ENCODE assay signal across 15 cellular contexts in genomic region chr4:119233750-119234149, GRCh38. TPM values are rescaled to one million over a fixed set of nuclear protein-coding genes. Genes with fewer than 3 reads are reported as not detected.
A peak's percentile ranks its signal among the peaks of the same experiment; 100 is the strongest.
DNase-seq lines count a peak whose midpoint lies in the region; ATAC-seq, FAIRE-seq and TF ChIP-seq lines count a peak whose summit lies in the region.
"Had no signal": no experiment of that assay in that cellular context is flagged by ENCODE, and none has a peak within 500 bp of the region (broad histone marks: within the 10 kb centered on the region; RNA-seq: fewer than 3 reads in every experiment).

No MANE protein-coding gene starts in this region.

- intact Hi-C loops in K562 (cut with micrococcal nuclease): no loop called here

- no peaks in the 10 kb centered on the region for H3K79me1 ChIP-seq in neuronal stem cell (ENCODE audit: low read depth, low read length)

- no peak; the same call in 1 of the 2 replicates for TF ChIP-seq EP300 in K562 (IDR thresholded peaks at IDR 0.05; ENCODE audit: low read length)

- H3K27me3 ChIP-seq in OCI-LY1 (ENCODE audit: insufficient read depth, low read length): no peaks in the 10 kb centered on the region
- H3K27me3 ChIP-seq in K562 (ENCODE audit: control insufficient read depth in 2 of 2, insufficient read depth in 2 of 2, low read length in 2 of 2): no peaks in the 10 kb centered on the region
- no peaks in the 10 kb centered on the region for H3K27me3 ChIP-seq in neuronal stem cell (ENCODE audit: control insufficient read depth in 3 of 3, insufficient read depth in 3 of 3, low read depth in 1 of 3, low read length in 3 of 3)

- H4K20me1 ChIP-seq in OCI-LY1 (ENCODE audit: insufficient read depth, low read length) (no peaks in the 10 kb centered on the region), K562 (replicated peaks; ENCODE audit: control insufficient read depth, insufficient read depth, low read length) (no peaks in the 10 kb centered on the region)

- no peak overlapping the region for H3K4me3 Mint-ChIP-seq in activated T-cell treated with anti-CD3 and anti-CD28 coated beads, Interleukin-2, amount 50 U/mL, for 4 hours

- no peak for TF ChIP-seq RAD21 in K562 (CRISPR knock-in tag; conservative IDR thresholded peaks at IDR 0.05 in 1 of 2, IDR thresholded peaks at IDR 0.05 in 1 of 2)

- no peak overlapping the region for H3K9ac ChIP-seq in OCI-LY1 (ENCODE audit: low read length)
- no peak overlapping the region for H3K9ac ChIP-seq in K562 (ENCODE audit: insufficient read depth in 1 of 2, low read depth in 2 of 2, low read length in 2 of 2)
- no peak overlapping the region for H3K9ac ChIP-seq in neuronal stem cell (ENCODE audit: low read depth, low read length, poor library complexity)

- CTCF ChIA-PET in K562 (lab: Yijun Ruan, JAX; ENCODE audit: low intra/inter-chr PET ratio): no interaction called here

- H2BK15ac ChIP-seq in neuronal stem cell (ENCODE audit: low read length): no peak overlapping the region

- H2BK120ac ChIP-seq in neuronal stem cell (ENCODE audit: low read depth, low read length): no peak overlapping the region

- H3K4me3 ChIP-seq in OCI-LY1 (ENCODE audit: low read depth, low read length, poor library complexity, severe bottlenecking) (no peak overlapping the region), K562 (no peak overlapping the region), neuronal stem cell (ENCODE audit: low read length in 2 of 2) (no peak overlapping the region)

- peak; percentile 11 for DNase-seq in EL
- DNase-seq in K562 (ENCODE audit: extremely low read depth in 1 of 4, low spot score in 3 of 4): peak in 2 of 4 experiments; percentile 25 to 37
- no peak for DNase-seq in neuronal stem cell (ENCODE audit: low spot score)
- DNase-seq in ACHN: no peak
- DNase-seq in cerebellar nuclear complex (lab: John Stamatoyannopoulos, UW): no peak
- DNase-seq in OCI-M2 (lab: John Stamatoyannopoulos, UW; ENCODE audit: unreplicated experiment): no peak
- DNase-seq in activated T-cell treated with anti-CD3 and anti-CD28 coated beads, Interleukin-2, amount 50 U/mL, for 4 hours: no peak
- DNase-seq: activated CD8-positive, alpha-beta memory T cell treated with anti-CD3 and anti-CD28 coated beads, Interleukin-2, amount 50 U/mL, for 48 hours; cortex of kidney; DMS53; NCI-H1417 treated with DMSO at 0.1 percent for 48 hours; SHP77; trophoblast cell had no signal

- H3K79me2 ChIP-seq in OCI-LY1 (ENCODE audit: insufficient read depth, low read length) (0 out of 2 replicates have a peak, but pooled peaks cover 4% of the 10 kb centered on the region), K562 (ENCODE audit: control insufficient read depth, insufficient read depth, low read length) (peaks cover 6% of the 10 kb centered on the region; the same call in 2 of the 3 replicates)

- H3K4ac ChIP-seq in neuronal stem cell (ENCODE audit: low read length): no peak overlapping the region

- H4K8ac ChIP-seq in neuronal stem cell (ENCODE audit: low read depth, low read length): no peak overlapping the region

- no peaks in the 10 kb centered on the region for H3K27me3 Mint-ChIP-seq in activated T-cell treated with anti-CD3 and anti-CD28 coated beads, Interleukin-2, amount 50 U/mL, for 4 hours (ENCODE audit: low read depth)

- H3K36me3 ChIP-seq in OCI-LY1 (ENCODE audit: insufficient read depth, low read length): peaks cover 11% of the 10 kb centered on the region; the same call in 1 of the 2 replicates
- no peaks in the 10 kb centered on the region for H3K36me3 ChIP-seq in K562 (ENCODE audit: control insufficient read depth, insufficient read depth, low read length)
- H3K36me3 ChIP-seq in neuronal stem cell (replicated peaks in 1 of 2; ENCODE audit: control insufficient read depth in 2 of 2, insufficient read depth in 2 of 2, low read length in 2 of 2): no peaks in the 10 kb centered on the region

- TF ChIP-seq CTCF in OCI-LY1 (IDR thresholded peaks at IDR 0.05; ENCODE audit: low read length): no peak
- no peak for TF ChIP-seq CTCF in K562 (IDR thresholded peaks at IDR 0.05 in 2 of 3, conservative IDR thresholded peaks at IDR 0.05 in 1 of 3; ENCODE audit: insufficient read depth in 2 of 3, low read depth in 1 of 3, low read length in 3 of 3)

- peaks cover 17% of the 10 kb centered on the region for H3K4me1 ChIP-seq in OCI-LY1 (ENCODE audit: insufficient read depth, low read length, severe bottlenecking)
- peaks cover 0 to 9% of the 10 kb centered on the region in 2 experiments; a peak in 2 of 5 replicates for H3K4me1 ChIP-seq in K562 (replicated peaks in 1 of 2; ENCODE audit: control insufficient read depth in 2 of 2, insufficient read depth in 2 of 2, low read length in 2 of 2)
- peaks cover 0 to 2% of the 10 kb centered on the region in 2 donors for H3K4me1 ChIP-seq in neuronal stem cell (ENCODE audit: control insufficient read depth in 2 of 2, insufficient read depth in 1 of 2, low read depth in 1 of 2, low read length in 2 of 2)

- H3K4me2 ChIP-seq in OCI-LY1 (ENCODE audit: low read length): peak overlapping the region; percentile 17; the same call in 1 of the 2 replicates
- H3K4me2 ChIP-seq in K562 (ENCODE audit: insufficient read depth, low read length): peak overlapping the region; percentile 43; the same call in 1 of the 2 replicates
- H3K4me2 ChIP-seq in neuronal stem cell (ENCODE audit: insufficient read depth, low read length, poor library complexity, severe bottlenecking): no peak overlapping the region

- no peak overlapping the region for H2AK5ac ChIP-seq in neuronal stem cell (ENCODE audit: low read depth, low read length)

- H3K36me3 Mint-ChIP-seq in activated T-cell treated with anti-CD3 and anti-CD28 coated beads, Interleukin-2, amount 50 U/mL, for 4 hours (ENCODE audit: insufficient read depth): peaks cover 31% of the 10 kb centered on the region

- no peaks in the 10 kb centered on the region for H3K9me3 Mint-ChIP-seq in activated T-cell treated with anti-CD3 and anti-CD28 coated beads, Interleukin-2, amount 50 U/mL, for 4 hours

- H3K9me3 ChIP-seq in OCI-LY1 (ENCODE audit: low read length) (no peaks in the 10 kb centered on the region), K562 (replicated peaks; ENCODE audit: control insufficient read depth, insufficient read depth, low read depth, low read length) (no peaks in the 10 kb centered on the region), neuronal stem cell (replicated peaks in 1 of 2; ENCODE audit: control insufficient read depth in 2 of 2, insufficient read depth in 1 of 2, low read depth in 1 of 2, low read length in 2 of 2) (peaks cover 0 to 3% of the 10 kb centered on the region in 2 donors)

- ATAC-seq in K562: peak; percentile 82
- no peak for ATAC-seq in activated T-cell treated with anti-CD3 and anti-CD28 coated beads, Interleukin-2, amount 50 U/mL, for 4 hours

- TF ChIP-seq POLR2A in K562 (conservative IDR thresholded peaks at IDR 0.05): no peak

- H3K27ac ChIP-seq in OCI-LY1 (ENCODE audit: low read depth, low read length, poor library complexity, severe bottlenecking) (peak overlapping the region; percentile 41), K562 (ENCODE audit: extremely low read depth, low read depth, low read length) (peak overlapping the region; percentile 63; the same call in 1 of the 3 replicates), neuronal stem cell (replicated peaks; ENCODE audit: low read length) (no peak overlapping the region)
- H3K27ac ChIP-seq: HL-60 had no signal

- FAIRE-seq in K562 (lab: Jason Lieb, UNC): peak; percentile 71

- H3K18ac ChIP-seq in neuronal stem cell (ENCODE audit: low read length): no peak overlapping the region

- no peak overlapping the region for H4K91ac ChIP-seq in neuronal stem cell (ENCODE audit: low read depth, low read length, poor library complexity)

- H3K14ac ChIP-seq in neuronal stem cell (ENCODE audit: low read length): no peak overlapping the region

- no peak overlapping the region for H2AFZ ChIP-seq in OCI-LY1 (ENCODE audit: low read length)
- peak overlapping the region; percentile 64; the same call in 1 of the 2 replicates for H2AFZ ChIP-seq in K562 (ENCODE audit: low read depth, low read length)
- H2AFZ ChIP-seq in neuronal stem cell (ENCODE audit: low read length): peak overlapping the region; percentile 38

- H3K23ac ChIP-seq in neuronal stem cell (ENCODE audit: low read depth, low read length, poor library complexity): no peak overlapping the region

- H3K9me1 ChIP-seq in K562 (ENCODE audit: control insufficient read depth, insufficient read depth, low read length): no peaks in the 10 kb centered on the region

- H3K9me2 ChIP-seq in OCI-LY1 (ENCODE audit: low read depth, low read length): no peaks in the 10 kb centered on the region

- no TSS peak for BruUV-seq in K562 (replicated peaks; lab: Mats Ljungman, UMichigan)

- H2BK5ac ChIP-seq in neuronal stem cell (ENCODE audit: low read length): no peak overlapping the region

- 6% methylated on average over 3 of the region's 3 CpGs for WGBS in K562 (ENCODE audit: insufficient coverage, low coverage, missing lambda C conversion rate)
- WGBS in neuronal stem cell (ENCODE audit: extremely low coverage in 2 of 2, insufficient read length in 2 of 2, insufficient replicate concordance in 1 of 2), 2 donors: no CpG with 5 or more reads among the region's 3 CpGs

- in situ Hi-C loops in K562 (cut with MboI) (no loop called here), ACHN (cut with HindIII; ENCODE audit: low pct_ligation_motif_present, low pct_unique_long_range_greater_than_20kb, low sequenced_read_pairs) (no loop called here)

- H3F3A ChIP-seq in OCI-LY1 (ENCODE audit: insufficient read depth, low read length): no peaks in the 10 kb centered on the region

- POLR2A ChIA-PET in K562 (lab: Yijun Ruan, JAX): no interaction called here

- H3K4me1 Mint-ChIP-seq in activated T-cell treated with anti-CD3 and anti-CD28 coated beads, Interleukin-2, amount 50 U/mL, for 4 hours (ENCODE audit: low read depth): peaks cover 38% of the 10 kb centered on the region

- no peak overlapping the region for H2BK12ac ChIP-seq in neuronal stem cell (ENCODE audit: low read length)

RNA-seq across cellular contexts. Expression of gene USP53, which starts 21.2 kb away (rescaled TPM):
- 5.2 and 25.9 TPM in 2 replicates for total RNA-seq in K562 (2011; cell fraction: chromatin; rRNA removed; ENCODE audit: low replicate concordance)
- total RNA-seq in K562 (2011; cell fraction: nucleolus; rRNA removed): 2.8 and 4.7 TPM in 2 replicates
- 9.2 and 25.1 TPM in 2 replicates for total RNA-seq in K562 (2011; cell fraction: nucleoplasm; rRNA removed)
- 7.9 and 8.1 TPM in 2 replicates for total RNA-seq in K562 (2014; rRNA removed)
- total RNA-seq in K562 (2014; rRNA removed; fragmentation: Illumina TruSeq; extraction: Trizol): 8.8 and 10.1 TPM in 2 replicates
- 9.3 and 9.6 TPM in 2 replicates for total RNA-seq in K562 (2015; rRNA removed; fragmentation: Illumina TruSeq; extraction: Trizol)
- total RNA-seq in K562 (2021): 7.4 and 9.4 TPM in 2 replicates
- polyA plus RNA-seq in K562 (2011; rRNA removed): 7.4 and 9.1 TPM in 2 replicates
- 1.2 and 2.9 TPM in 2 replicates for polyA plus RNA-seq in K562 (2011; cell fraction: cytosol; rRNA removed)
- polyA plus RNA-seq in K562 (2011; cell fraction: nucleus; rRNA removed): 5.7 and 7.6 TPM in 2 replicates
- 4.8 and 6.3 TPM in 2 replicates for polyA plus RNA-seq in K562 (2012)
- 6.4 and 8.3 TPM in 2 replicates for polyA plus RNA-seq in K562 (2014; fragmentation: Illumina TruSeq; extraction: Trizol)
- polyA plus RNA-seq in K562 (2014; fragmentation: Nextera tagmentation; extraction: Ambion mirVana): 1 to 10 TPM; 2.9 TPM
- polyA plus RNA-seq in K562 (2014; rRNA removed): 5.3 and 7.6 TPM in 2 replicates
- 15.8 and 20.2 TPM in 2 replicates for polyA minus RNA-seq in K562 (2011; rRNA and poly(A)+ RNA removed)
- polyA minus RNA-seq in K562 (2011; cell fraction: cytosol; rRNA and poly(A)+ RNA removed): 3.1 and 6.7 TPM in 2 replicates
- 9.4 and 15.2 TPM in 2 replicates for polyA minus RNA-seq in K562 (2011; cell fraction: nucleus; rRNA and poly(A)+ RNA removed)
- 4.0 TPM for polyA plus RNA-seq in neuronal stem cell (2013, experiment 1 of 2)
- polyA plus RNA-seq in neuronal stem cell (2013, experiment 2 of 2): 4.7 TPM
- total RNA-seq in activated T-cell treated with anti-CD3 and anti-CD28 coated beads, Interleukin-2, amount 50 U/mL, for 4 hours: 10 to 100 TPM; 11.8 to 12.4 (median 12.1) TPM
